In genomic region chr10:100535715-100536353, GRCh38 we compare ENCODE assay signal across 8 cellular contexts. TPM values are rescaled to one million over a fixed set of nuclear protein-coding genes. Genes with fewer than 3 reads are reported as not detected.
DNase-seq lines count a peak whose midpoint lies in the region; ATAC-seq and TF ChIP-seq lines count a peak whose summit lies in the region.

Gene HIF1AN (plus strand): TSS chr10:100535943. CDS start chr10:100535959, 16 bp downstream.

- peak within 1 kb of the TSS; percentile 47; the same call in 1 of the 2 replicates for H3K56ac ChIP-seq in IMR-90 (ENCODE audit: extremely low read depth, insufficient read depth, low read length)

- H3K9me3 ChIP-seq in IMR-90 (ENCODE audit: control insufficient read depth, insufficient read depth, low read length) (no peaks in the 10 kb centered on the region), OCI-LY7 (ENCODE audit: low read length) (peaks cover 5% of the 10 kb centered on the region; the same call in 1 of the 2 replicates), mucosa of rectum (ENCODE audit: control insufficient read depth in 2 of 2, low read length in 2 of 2) (no peaks in the 10 kb centered on the region)

- peak; percentile 82 for TF ChIP-seq POLR2A in IMR-90 (IDR thresholded peaks at IDR 0.05; ENCODE audit: low read depth, low read length)
- TF ChIP-seq POLR2A in erythroblast (IDR thresholded peaks at IDR 0.05; ENCODE audit: low read length), result peak; percentile 89

- dilution Hi-C loops in IMR-90 (cut with HindIII; ENCODE audit: low sequenced_read_pairs, unreplicated experiment), result no loop called here

- peak within 1 kb of the TSS; percentile 59 for H3K4ac ChIP-seq in IMR-90 (ENCODE audit: low read depth, low read length)

- peak within 1 kb of the TSS; percentile 7 for H3K18ac ChIP-seq in IMR-90 (ENCODE audit: low read depth, low read length)

- peaks cover 29% of the 10 kb centered on the region; the same call in 1 of the 2 replicates for H3K79me2 ChIP-seq in OCI-LY7 (ENCODE audit: insufficient read depth, low read depth, low read length)

- peaks cover 1% of the 10 kb centered on the region; the same call in 1 of the 2 replicates for H3K4me1 ChIP-seq in IMR-90 (ENCODE audit: control insufficient read depth, insufficient read depth, low read length)
- peaks cover 34% of the 10 kb centered on the region for H3K4me1 ChIP-seq in OCI-LY7 (ENCODE audit: insufficient read depth, low read length, poor library complexity, severe bottlenecking)
- H3K4me1 ChIP-seq in mucosa of rectum (ENCODE audit: control insufficient read depth in 2 of 2, insufficient read depth in 2 of 2, low read length in 2 of 2), result peaks cover 11 to 12% of the 10 kb centered on the region in 2 donors

- H3K9me2 ChIP-seq in OCI-LY7 (ENCODE audit: insufficient read depth, low read length), result no peaks in the 10 kb centered on the region

- peak within 1 kb of the TSS; percentile 10 for H2AK5ac ChIP-seq in IMR-90 (ENCODE audit: low read depth, low read length)

- H3K27me3 ChIP-seq in IMR-90 (ENCODE audit: control insufficient read depth, insufficient read depth, low read length), result no peaks in the 10 kb centered on the region
- no peaks in the 10 kb centered on the region for H3K27me3 ChIP-seq in mucosa of rectum (ENCODE audit: control insufficient read depth in 2 of 2, insufficient read depth in 2 of 2, low read length in 2 of 2)

- H2BK5ac ChIP-seq in IMR-90 (ENCODE audit: low read depth, low read length, poor library complexity, severe bottlenecking), result peak within 1 kb of the TSS; percentile 10

- no peak within 1 kb of the TSS for H2BK15ac ChIP-seq in IMR-90 (ENCODE audit: low read depth, low read length)

- peak within 1 kb of the TSS; percentile 32 for H3K23ac ChIP-seq in IMR-90 (ENCODE audit: low read depth, low read length)

- in situ Hi-C loops in IMR-90 (cut with MboI; ENCODE audit: low sequenced_read_pairs), result no loop called here

- 0% methylated on average over 11 of the region's 35 CpGs; no CpG with 5 or more reads in 1 of the 2 experiments for WGBS in IMR-90 (ENCODE audit: extremely low coverage in 2 of 2, insufficient read length in 1 of 2), 2 experiments

- H2BK20ac ChIP-seq in IMR-90 (ENCODE audit: low read depth, low read length), result 0 out of 2 replicates have a peak within 1 kb of the TSS, but pooled peaks have one; percentile 30

- TF ChIP-seq CTCF in IMR-90 (conservative IDR thresholded peaks at IDR 0.05; ENCODE audit: low read depth, low read length) (peak; percentile 93), OCI-LY7 (conservative IDR thresholded peaks at IDR 0.05; ENCODE audit: low read length) (peak; percentile 95)

- H3K4me2 ChIP-seq in IMR-90 (ENCODE audit: low read depth, low read length), result peak within 1 kb of the TSS; percentile 80
- peak within 1 kb of the TSS; percentile 85 for H3K4me2 ChIP-seq in OCI-LY7 (ENCODE audit: low read length)

- H3K36me3 ChIP-seq in IMR-90 (ENCODE audit: control insufficient read depth, insufficient read depth, low read length), result peaks cover 17% of the 10 kb centered on the region
- peaks cover 30% of the 10 kb centered on the region for H3K36me3 ChIP-seq in OCI-LY7 (ENCODE audit: insufficient read depth, low read length)
- H3K36me3 ChIP-seq in mucosa of rectum (ENCODE audit: control insufficient read depth in 2 of 2, insufficient read depth in 2 of 2, low read length in 2 of 2), result peaks cover 16% of the 10 kb centered on the region in 2 donors

- H4K8ac ChIP-seq in IMR-90 (ENCODE audit: low read depth in 2 of 2, low read length in 2 of 2), result peak within 1 kb of the TSS; percentile 52 to 96

- peak; percentile 96 for ATAC-seq in GM21528 (IDR thresholded peaks at IDR 0.05; ENCODE audit: low FRiP score, unreplicated experiment)
- peak; percentile 100 for ATAC-seq in IMR-90 (ENCODE audit: low read depth)

- intact Hi-C loops in IMR-90 (cut with micrococcal nuclease) (loop anchor here (1.0 kb wide), 2 partner anchors 336 to 342 kb away; no protein-coding TSS in a partner anchor), OCI-LY7 (cut with micrococcal nuclease; ENCODE audit: unreplicated experiment) (loop anchor here (2.0 kb wide), 1 partner anchor 189 kb away; the partner anchor contains the start of gene SCD)

- H3K9ac ChIP-seq in IMR-90 (ENCODE audit: low read depth, low read length) (peak within 1 kb of the TSS; percentile 67), mucosa of rectum (ENCODE audit: low read depth in 1 of 2, low read length in 2 of 2) (peak within 1 kb of the TSS; percentile 48 to 72)

- peak within 1 kb of the TSS; percentile 47 for H4K5ac ChIP-seq in IMR-90 (ENCODE audit: low read depth, low read length)

- 0 out of 2 replicates have a peak, but pooled peaks cover 3% of the 10 kb centered on the region for H3K9me1 ChIP-seq in IMR-90 (ENCODE audit: insufficient read depth, low read length)

- peak; percentile 25; the same call in 1 of the 2 replicates for TF ChIP-seq RAD21 in IMR-90 (IDR thresholded peaks at IDR 0.05; ENCODE audit: low read length)

- DNase-seq in DMS153 treated with DMSO at 0.1 percent for 48 hours (lab: John Stamatoyannopoulos, UW; ENCODE audit: unreplicated experiment) (peak; percentile 83), IMR-90 (peak; percentile 95), OCI-LY7 (ENCODE audit: low spot score) (peak; percentile 97), activated T-cell treated with anti-CD3 and anti-CD28 coated beads for 4 hours (peak; percentile 80), erythroblast (lab: John Stamatoyannopoulos, UW) (peak; percentile 94 to 95)
- DNase-seq in stimulated activated CD8-positive, alpha-beta memory T cell treated with anti-CD3 and anti-CD28 coated beads, Interleukin-4, amount 100 ng/mL, for 48 hours, result peak; percentile 88

- peak within 1 kb of the TSS; percentile 57; the same call in 1 of the 2 replicates for H3K27ac ChIP-seq in IMR-90 (ENCODE audit: insufficient read depth, low read length)
- peak within 1 kb of the TSS; percentile 58 for H3K27ac ChIP-seq in OCI-LY7 (ENCODE audit: low read depth, low read length, poor library complexity, severe bottlenecking)
- peak within 1 kb of the TSS in 1 of 2 donors; percentile 49 for H3K27ac ChIP-seq in mucosa of rectum (ENCODE audit: low read depth in 2 of 2, low read length in 2 of 2)

- TSS peak; percentile 82 for BruUV-seq in IMR-90 (replicated peaks; lab: Mats Ljungman, UMichigan)
- BruUV-seq in OCI-LY7 (replicated peaks; lab: Mats Ljungman, UMichigan), result no TSS peak

- POLR2A ChIA-PET in IMR-90 (lab: Charles Lee; ENCODE audit: unreplicated experiment) (interaction anchor here (0.6 to 0.9 kb wide), 3 partner anchors 9 to 378 kb away, joined by 3 to 10 read pairs (median 6); no protein-coding TSS in a partner anchor), OCI-LY7 (lab: Charles Lee) (interaction anchor here (0.6 to 2.1 kb wide), 18 partner anchors 8 to 1981 kb away, joined by 3 to 10 read pairs (median 4); no protein-coding TSS in a partner anchor)

- 0 out of 2 replicates have a peak, but pooled peaks cover 6% of the 10 kb centered on the region for H4K20me1 ChIP-seq in IMR-90 (ENCODE audit: insufficient read depth, low read length)
- H4K20me1 ChIP-seq in OCI-LY7 (ENCODE audit: insufficient read depth, low read length), result no peaks in the 10 kb centered on the region

- H4K91ac ChIP-seq in IMR-90 (ENCODE audit: insufficient read depth, low read depth, low read length), result peak within 1 kb of the TSS; percentile 58

- peak within 1 kb of the TSS; percentile 45 for H2BK120ac ChIP-seq in IMR-90 (ENCODE audit: low read depth, low read length)

- peaks cover 23 to 39% of the 10 kb centered on the region in 2 experiments for H3K79me1 ChIP-seq in IMR-90 (ENCODE audit: low read depth in 1 of 2, low read length in 2 of 2)

- H2AFZ ChIP-seq in IMR-90 (replicated peaks; ENCODE audit: low read length, poor library complexity) (peak within 1 kb of the TSS; percentile 93), OCI-LY7 (ENCODE audit: low read length) (peak within 1 kb of the TSS; percentile 99)

- peak within 1 kb of the TSS; percentile 32 for H2AK9ac ChIP-seq in IMR-90 (replicated peaks; ENCODE audit: low read depth, low read length, poor library complexity)

- CTCF ChIA-PET in IMR-90 (lab: Yijun Ruan, JAX), result interaction anchor here (0.5 to 2.1 kb wide), 9 partner anchors 9 to 342 kb away, joined by 3 to 5 read pairs (median 3); no protein-coding TSS in a partner anchor
- CTCF ChIA-PET in OCI-LY7 (lab: Charles Lee; ENCODE audit: unreplicated experiment), result interaction anchor here (0.6 to 1.0 kb wide), 3 partner anchors 10 to 34 kb away, joined by 3 to 6 read pairs (median 4); no protein-coding TSS in a partner anchor

- H3K4me3 ChIP-seq in IMR-90 (ENCODE audit: insufficient read depth, low read depth, low read length) (peak within 1 kb of the TSS; percentile 68), OCI-LY7 (ENCODE audit: low read depth, low read length, poor library complexity, severe bottlenecking) (peak within 1 kb of the TSS; percentile 84), mucosa of rectum (ENCODE audit: low read length in 2 of 2) (peak within 1 kb of the TSS; percentile 79 to 87)

- H3K14ac ChIP-seq in IMR-90 (replicated peaks; ENCODE audit: low read depth, low read length), result peak within 1 kb of the TSS; percentile 87

TF ChIP-seq in IMR-90, 13 proteins besides CTCF, POLR2A, EP300 and RAD21 (continues in another document):
- no peak for TF ChIP-seq MAFK (IDR thresholded peaks at IDR 0.05; ENCODE audit: low read depth, low read length)
- TF ChIP-seq MAZ (IDR thresholded peaks at IDR 0.05; ENCODE audit: borderline replicate concordance, low read depth, low read length), result peak; percentile 90; the same call in 1 of the 2 replicates
- peak; percentile 78 for TF ChIP-seq RCOR1 (IDR thresholded peaks at IDR 0.05; ENCODE audit: insufficient replicate concordance, low read length)
- TF ChIP-seq CHD1 (IDR thresholded peaks at IDR 0.05; ENCODE audit: low read depth, low read length), result no peak
- TF ChIP-seq BHLHE40 (IDR thresholded peaks at IDR 0.05; ENCODE audit: low read depth, low read length), result no peak
- no peak for TF ChIP-seq NFE2L2 (IDR thresholded peaks at IDR 0.05; ENCODE audit: low read depth, low read length)
- TF ChIP-seq CEBPB (IDR thresholded peaks at IDR 0.05; ENCODE audit: low read depth, low read length), result no peak
- no peak for TF ChIP-seq MXI1 (IDR thresholded peaks at IDR 0.05; ENCODE audit: borderline replicate concordance, low read depth, low read length)

RNA-seq across cellular contexts. Expression of gene HIF1AN, which starts in this region (rescaled TPM):
- total RNA-seq in IMR-90 (2012; rRNA removed), result 10.2 and 10.3 TPM in 2 replicates
- polyA plus RNA-seq in IMR-90 (2012; rRNA removed), result 6.1 and 10.3 TPM in 2 replicates
- 3.8 and 6.9 TPM in 2 replicates for polyA plus RNA-seq in IMR-90 (2012; cell fraction: cytosol; rRNA removed)
- polyA plus RNA-seq in IMR-90 (2012; cell fraction: nucleus; rRNA removed; ENCODE audit: low replicate concordance), result 5.0 and 17.2 TPM in 2 replicates
- total RNA-seq in OCI-LY7 (2014; rRNA removed; shearing (Covaris generic)), result 9.1 and 10.6 TPM in 2 replicates
- total RNA-seq in OCI-LY7 (2022), result 44.6 and 46.2 TPM in 2 replicates
